27 cellular contexts compared by ENCODE assay signal in the genomic region with DNA sequence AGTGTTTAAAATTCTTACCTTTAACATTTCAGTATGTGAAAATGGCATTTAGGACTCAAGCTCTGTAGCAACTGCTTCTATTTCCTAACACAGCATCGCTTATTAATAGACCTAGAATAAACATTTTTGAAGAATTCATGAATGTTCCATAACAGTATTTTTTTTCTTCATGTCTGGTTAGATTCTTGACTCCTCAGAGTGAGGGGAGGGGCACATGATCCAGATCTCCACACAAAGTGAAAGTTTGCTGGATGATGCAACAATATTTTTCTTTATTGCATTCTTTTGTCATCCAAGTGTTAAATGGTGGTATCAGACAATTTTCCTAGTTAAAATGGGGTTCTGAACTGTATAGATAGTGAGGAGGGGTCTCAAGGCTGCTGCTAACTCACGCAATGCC.
A peak's percentile ranks its signal among the peaks of the same experiment; 100 is the strongest.
DNase-seq lines count a peak whose midpoint lies in the region; ATAC-seq and TF ChIP-seq lines count a peak whose summit lies in the region.
"Had no signal": no experiment of that assay in that cellular context is flagged by ENCODE, and none has a peak within 500 bp of the region (broad histone marks: within the 10 kb centered on the region; RNA-seq: fewer than 3 reads in every experiment).

No MANE protein-coding gene starts in this region.

- H4K5ac ChIP-seq in mesendoderm (ENCODE audit: low read length) = no peak overlapping the region

- H3K4me3 Mint-ChIP-seq in stimulated activated naive CD8-positive, alpha-beta T cell treated with anti-CD3 and anti-CD28 coated beads, Interleukin-15, amount 100 ng/mL, for 72 hours = peak overlapping the region in 1 of 2 donors; percentile 38
- H3K4me3 Mint-ChIP-seq: CD4-positive, alpha-beta T cell; mesothelial cell of epicardium; naive B cell had no signal

- H3K4me1 ChIP-seq in mesenchymal stem cell (ENCODE audit: control insufficient read depth, insufficient read depth, low read depth, low read length) = no peaks in the 10 kb centered on the region
- no peaks in the 10 kb centered on the region for H3K4me1 ChIP-seq in mesendoderm (ENCODE audit: control insufficient read depth, low read depth, low read length)
- H3K4me1 ChIP-seq: adrenal gland, upper lobe of right lung had no signal

- H4K8ac ChIP-seq in mesenchymal stem cell (ENCODE audit: low read length) = no peak overlapping the region
- H4K8ac ChIP-seq in mesendoderm (ENCODE audit: low read depth, low read length) = no peak overlapping the region

- no peak for DNase-seq in stimulated activated naive CD8-positive, alpha-beta T cell treated with anti-CD3 and anti-CD28 coated beads, Interleukin-15, amount 100 ng/mL, for 72 hours
- no peak for DNase-seq in stimulated activated naive CD8-positive, alpha-beta T cell treated with anti-CD3 and anti-CD28 coated beads, Interleukin-15, Interleukin-2, amounts not matched to agents 100 U/mL and 50 U/mL, for 24 hours
- DNase-seq in brain microvascular endothelial cell (peak; percentile 17), mesenchymal stem cell (peak; percentile 29), H7 (no peak), mesendoderm (no peak)
- DNase-seq: activated CD4-positive, alpha-beta T cell treated with anti-CD3 and anti-CD28 coated beads, Interleukin-2, amount 50 U/mL, for 48 hours; activated CD4-positive, CD25-positive, alpha-beta regulatory T cell treated with anti-CD3 and anti-CD28 coated beads, Interleukin-2, amount 50 U/mL, for 72 hours; activated naive CD4-positive, alpha-beta T cell; adrenal gland; CD4-positive, alpha-beta T cell; DMS79 treated with DMSO at 0.1 percent for 48 hours; glutamatergic neuron; GOT3; naive B cell; NCI-H1417; NCI-H2029; NCI-H69; stimulated activated CD4-positive, alpha-beta T cell treated with anti-CD3 and anti-CD28 coated beads, Interleukin-15, amount 100 ng/mL, for 24 hours; stimulated activated CD4-positive, alpha-beta T cell treated with anti-CD3 and anti-CD28 coated beads, Interleukin-4, amount 100 ng/mL, for 4 hours; substantia nigra; upper lobe of right lung had no signal

- H3K56ac ChIP-seq in mesendoderm (ENCODE audit: low read length) = no peak overlapping the region

- no peak for ATAC-seq in stimulated activated naive CD8-positive, alpha-beta T cell treated with anti-CD3 and anti-CD28 coated beads, Interleukin-15, amount 100 ng/mL, for 72 hours
- ATAC-seq in stimulated activated naive CD8-positive, alpha-beta T cell treated with anti-CD3 and anti-CD28 coated beads, Interleukin-15, Interleukin-2, amounts not matched to agents 100 U/mL and 50 U/mL, for 24 hours = no peak
- ATAC-seq in HG03432 (IDR thresholded peaks at IDR 0.05; ENCODE audit: unreplicated experiment) (no peak), GM21619 (IDR thresholded peaks at IDR 0.05; ENCODE audit: unreplicated experiment) (no peak)
- ATAC-seq: Right ventricle myocardium inferior, upper lobe of right lung had no signal

- peak overlapping the region; percentile 24 to 62 for H3K27ac Mint-ChIP-seq in stimulated activated naive CD8-positive, alpha-beta T cell treated with anti-CD3 and anti-CD28 coated beads, Interleukin-15, amount 100 ng/mL, for 72 hours
- H3K27ac Mint-ChIP-seq: CD4-positive, alpha-beta T cell; mesothelial cell of epicardium; naive B cell had no signal

- H2BK120ac ChIP-seq in mesenchymal stem cell (ENCODE audit: low read depth, low read length) (no peak overlapping the region), mesendoderm (ENCODE audit: low read depth, low read length) (no peak overlapping the region)

- H2BK15ac ChIP-seq in mesenchymal stem cell (ENCODE audit: low read depth, poor library complexity, severe bottlenecking) (no peak overlapping the region), mesendoderm (replicated peaks; ENCODE audit: low read depth) (no peak overlapping the region)

- peaks cover under 1% of the 10 kb centered on the region in 2 donors for H3K9me3 Mint-ChIP-seq in stimulated activated naive CD8-positive, alpha-beta T cell treated with anti-CD3 and anti-CD28 coated beads, Interleukin-15, amount 100 ng/mL, for 72 hours
- H3K9me3 Mint-ChIP-seq: CD4-positive, alpha-beta T cell had no signal

- peaks cover 13% of the 10 kb centered on the region for H3K4me1 Mint-ChIP-seq in stimulated activated naive CD8-positive, alpha-beta T cell treated with anti-CD3 and anti-CD28 coated beads, Interleukin-15, amount 100 ng/mL, for 72 hours
- H3K4me1 Mint-ChIP-seq: naive B cell had no signal

- H3K36me3 ChIP-seq in brain microvascular endothelial cell (replicated peaks) (no peaks in the 10 kb centered on the region), mesenchymal stem cell (ENCODE audit: control insufficient read depth in 1 of 2, insufficient read depth in 2 of 2, low read depth in 1 of 2, low read length in 2 of 2) (no peaks in the 10 kb centered on the region), H7 (replicated peaks; ENCODE audit: control insufficient read depth, insufficient read depth, low read length) (no peaks in the 10 kb centered on the region), mesendoderm (ENCODE audit: control insufficient read depth, insufficient read depth, low read length) (no peaks in the 10 kb centered on the region)
- H3K36me3 ChIP-seq: adrenal gland, upper lobe of right lung had no signal

- in situ Hi-C loops in brain microvascular endothelial cell (cut with HindIII; ENCODE audit: low pct_ligation_motif_present, low sequenced_read_pairs) = no loop called here

- H3K79me1 ChIP-seq in mesenchymal stem cell (replicated peaks; ENCODE audit: low read length, poor library complexity, severe bottlenecking) (no peaks in the 10 kb centered on the region), mesendoderm (ENCODE audit: low read length) (no peaks in the 10 kb centered on the region)

- H3K27me3 ChIP-seq in brain microvascular endothelial cell (replicated peaks) = no peaks in the 10 kb centered on the region
- no peaks in the 10 kb centered on the region for H3K27me3 ChIP-seq in mesenchymal stem cell (ENCODE audit: control insufficient read depth in 1 of 2, insufficient read depth in 1 of 2, low read length in 2 of 2)
- H3K27me3 ChIP-seq in H7 (ENCODE audit: control insufficient read depth, insufficient read depth, low read length) = no peaks in the 10 kb centered on the region
- no peaks in the 10 kb centered on the region for H3K27me3 ChIP-seq in mesendoderm (ENCODE audit: insufficient read depth, low read length, poor library complexity)
- H3K27me3 ChIP-seq: adrenal gland, upper lobe of right lung had no signal

- H4K91ac ChIP-seq in mesenchymal stem cell (ENCODE audit: low read length) = no peak overlapping the region

- H2BK5ac ChIP-seq in mesenchymal stem cell (ENCODE audit: low read depth, low read length, poor library complexity, severe bottlenecking) = no peak overlapping the region
- H2BK5ac ChIP-seq in mesendoderm (ENCODE audit: low read length) = no peak overlapping the region

- H3K23ac ChIP-seq in mesenchymal stem cell (ENCODE audit: low read length in 2 of 2) (no peak overlapping the region), mesendoderm (ENCODE audit: low read length) (no peak overlapping the region)

- peaks cover 3% of the 10 kb centered on the region for H3K9me3 ChIP-seq in mesenchymal stem cell (ENCODE audit: control insufficient read depth, low read length)
- H3K9me3 ChIP-seq: adrenal gland, upper lobe of right lung had no signal

- H3K79me2 ChIP-seq in mesendoderm (ENCODE audit: control insufficient read depth, insufficient read depth, low read length) = no peaks in the 10 kb centered on the region

- H3K27ac ChIP-seq in brain microvascular endothelial cell (no peak overlapping the region), mesenchymal stem cell (ENCODE audit: low read length, poor library complexity, severe bottlenecking) (no peak overlapping the region), mesendoderm (ENCODE audit: low read depth, low read length) (no peak overlapping the region)
- H3K27ac ChIP-seq: adrenal gland, HL-60, upper lobe of right lung had no signal

- H3K14ac ChIP-seq in mesenchymal stem cell (ENCODE audit: low read length in 2 of 2) = no peak overlapping the region

- no CpG with 5 or more reads among the region's 2 CpGs for WGBS in mesenchymal stem cell
- WGBS in mesendoderm (ENCODE audit: extremely low coverage, insufficient coverage, low lambda C conversion rate) = no CpG with 5 or more reads among the region's 2 CpGs

- H3K4ac ChIP-seq in mesenchymal stem cell (ENCODE audit: low read depth in 1 of 2, low read length in 2 of 2) (no peak overlapping the region), mesendoderm (ENCODE audit: low read depth, low read length) (no peak overlapping the region)

- TF ChIP-seq CTCF in brain microvascular endothelial cell (IDR thresholded peaks at IDR 0.05; ENCODE audit: low read depth, low read length, missing control alignments) = no peak

- H3K4me2 ChIP-seq in mesenchymal stem cell (ENCODE audit: low read length, poor library complexity, severe bottlenecking) (no peak overlapping the region), mesendoderm (ENCODE audit: low read length) (no peak overlapping the region)

- H3K18ac ChIP-seq in mesenchymal stem cell (ENCODE audit: low read depth in 1 of 2, low read length in 2 of 2) (peak overlapping the region; percentile 2 to 45), mesendoderm (ENCODE audit: low read length) (no peak overlapping the region)

- H2AFZ ChIP-seq in mesenchymal stem cell (ENCODE audit: low read depth, low read length) = no peak overlapping the region

- no peak overlapping the region for H2BK12ac ChIP-seq in mesenchymal stem cell (ENCODE audit: low read length in 2 of 2)

- no peak overlapping the region for H3K4me3 ChIP-seq in brain microvascular endothelial cell (ENCODE audit: low read depth, low read length)
- H3K4me3 ChIP-seq in mesenchymal stem cell (ENCODE audit: insufficient read depth in 1 of 2, low read depth in 1 of 2, low read length in 2 of 2) = no peak overlapping the region
- H3K4me3 ChIP-seq in H7 (ENCODE audit: insufficient read depth, low read depth, low read length) = no peak overlapping the region
- H3K4me3 ChIP-seq in mesendoderm (ENCODE audit: low read length) = no peak overlapping the region
- H3K4me3 ChIP-seq: adrenal gland, upper lobe of right lung had no signal

- H3K9ac ChIP-seq in mesenchymal stem cell (ENCODE audit: low read length) (no peak overlapping the region), mesendoderm (ENCODE audit: low read length) (no peak overlapping the region)

- no peak overlapping the region for H2AK5ac ChIP-seq in mesenchymal stem cell (ENCODE audit: low read length, severe bottlenecking)
- no peak overlapping the region for H2AK5ac ChIP-seq in mesendoderm (ENCODE audit: low read length)

- no peaks in the 10 kb centered on the region for H3K27me3 Mint-ChIP-seq in stimulated activated naive CD8-positive, alpha-beta T cell treated with anti-CD3 and anti-CD28 coated beads, Interleukin-15, amount 100 ng/mL, for 72 hours
- H3K27me3 Mint-ChIP-seq: CD4-positive, alpha-beta T cell had no signal

Comparison
In these comparisons a context has a peak if more than half of its experiments do, and no peak if none do; other contexts are left out.
1. DNase-seq: peak in brain microvascular endothelial cell (single experiment) and mesenchymal stem cell (single experiment); none in stimulated activated naive CD8-positive, alpha-beta T cell treated with anti-CD3 and anti-CD28 coated beads, Interleukin-15, amount 100 ng/mL, for 72 hours (0 of 2), stimulated activated naive CD8-positive, alpha-beta T cell treated with anti-CD3 and anti-CD28 coated beads, Interleukin-15, Interleukin-2, amounts not matched to agents 100 U/mL and 50 U/mL, for 24 hours (single experiment), H7 (single experiment) and mesendoderm (single experiment).